ENCODE assay signal across 17 cellular contexts in genomic region chr1:159007734-159008133, GRCh38. TPM values are rescaled to one million over a fixed set of nuclear protein-coding genes. Genes with fewer than 3 reads are reported as not detected.
DNase-seq lines count a peak whose midpoint lies in the region; ATAC-seq, FAIRE-seq and TF ChIP-seq lines count a peak whose summit lies in the region.
"Had no signal": no experiment of that assay in that cellular context is flagged by ENCODE, and none has a peak within 500 bp of the region (broad histone marks: within the 10 kb centered on the region; RNA-seq: fewer than 3 reads in every experiment).

No MANE protein-coding gene starts in this region.

- intact Hi-C loops in testis (cut with DNase I; ENCODE audit: low total_unique reads): no loop called here

- DNase-seq in activated CD8-positive, alpha-beta memory T cell treated with anti-CD3 and anti-CD28 coated beads, Interleukin-2, amount 10 ng/mL, durations not matched to agents 7 days and 5 days: no peak
- no peak for DNase-seq in activated CD8-positive, alpha-beta memory T cell treated with anti-CD3 and anti-CD28 coated beads, Interleukin-2, amount 50 U/mL, for 4 hours
- DNase-seq in NB4 (ENCODE audit: low read depth): peak; percentile 63
- no peak for DNase-seq in activated naive CD4-positive, alpha-beta T cell treated with anti-CD3 and anti-CD28 coated beads, Interleukin-2, amount 50 U/mL, for 72 hours (ENCODE audit: low spot score in 2 of 2)
- no peak for DNase-seq in testis
- no peak for DNase-seq in cerebellum (ENCODE audit: low spot score)
- DNase-seq in RCC 7860 (ENCODE audit: low spot score): no peak
- DNase-seq: activated CD4-positive, alpha-beta T cell treated with anti-CD3 and anti-CD28 coated beads for 1 hour; activated effector memory CD4-positive, alpha-beta T cell treated with anti-CD3 and anti-CD28 coated beads, Interleukin-2, amount 50 U/mL, for 16 hours; DMS 273 treated with DMSO at 0.1 percent for 48 hours; gastrocnemius medialis; mammary epithelial cell; NCI-H1105; stimulated activated naive CD8-positive, alpha-beta T cell treated with anti-CD3 and anti-CD28 coated beads, Interleukin-15, Interleukin-2, amounts not matched to agents 100 U/mL and 50 U/mL, for 24 hours had no signal

- peaks cover 40% of the 10 kb centered on the region for H3K36me3 Mint-ChIP-seq in activated CD8-positive, alpha-beta memory T cell treated with anti-CD3 and anti-CD28 coated beads, Interleukin-2, amount 10 ng/mL, durations not matched to agents 7 days and 5 days
- peaks cover 28 to 63% of the 10 kb centered on the region in 2 donors for H3K36me3 Mint-ChIP-seq in activated naive CD4-positive, alpha-beta T cell treated with anti-CD3 and anti-CD28 coated beads, Interleukin-2, amount 50 U/mL, for 72 hours

- H3K27me3 Mint-ChIP-seq in activated CD8-positive, alpha-beta memory T cell treated with anti-CD3 and anti-CD28 coated beads, Interleukin-2, amount 10 ng/mL, durations not matched to agents 7 days and 5 days: no peaks in the 10 kb centered on the region

- H3K27ac ChIP-seq in skin epidermis (peak overlapping the region in 14 of 21 experiments; percentile 5 to 97 (median 91)), testis (no peak overlapping the region)

- H3K36me3 ChIP-seq in testis (ENCODE audit: low read depth, missing control alignments): no peaks in the 10 kb centered on the region
- H3K36me3 ChIP-seq: gastrocnemius medialis had no signal

- no peaks in the 10 kb centered on the region for H3K27me3 ChIP-seq in testis
- H3K27me3 ChIP-seq: gastrocnemius medialis had no signal

- no peak for ATAC-seq in activated CD8-positive, alpha-beta memory T cell treated with anti-CD3 and anti-CD28 coated beads, Interleukin-2, amount 10 ng/mL, durations not matched to agents 7 days and 5 days
- no peak for ATAC-seq in activated naive CD4-positive, alpha-beta T cell treated with anti-CD3 and anti-CD28 coated beads, Interleukin-2, amount 50 U/mL, for 72 hours
- ATAC-seq: gastrocnemius medialis; sciatic nerve; stimulated activated naive CD8-positive, alpha-beta T cell treated with anti-CD3 and anti-CD28 coated beads, Interleukin-15, Interleukin-2, amounts not matched to agents 100 U/mL and 50 U/mL, for 24 hours had no signal

- no peak for TF ChIP-seq CTCF in NB4 (IDR thresholded peaks at IDR 0.05; ENCODE audit: low read depth, low read length)
- TF ChIP-seq CTCF in testis (IDR thresholded peaks at IDR 0.05): no peak

- H3K4me3 ChIP-seq in NB4 (ENCODE audit: low read depth, low read length): no peak overlapping the region
- no peak overlapping the region for H3K4me3 ChIP-seq in skin epidermis
- H3K4me3 ChIP-seq in testis: no peak overlapping the region
- H3K4me3 ChIP-seq: gastrocnemius medialis had no signal

- peaks cover 33% of the 10 kb centered on the region for H3K4me1 Mint-ChIP-seq in activated CD8-positive, alpha-beta memory T cell treated with anti-CD3 and anti-CD28 coated beads, Interleukin-2, amount 10 ng/mL, durations not matched to agents 7 days and 5 days

- H3K27ac Mint-ChIP-seq in activated CD8-positive, alpha-beta memory T cell treated with anti-CD3 and anti-CD28 coated beads, Interleukin-2, amount 10 ng/mL, durations not matched to agents 7 days and 5 days: peak overlapping the region; percentile 87
- peak overlapping the region; percentile 75 to 100 for H3K27ac Mint-ChIP-seq in activated naive CD4-positive, alpha-beta T cell treated with anti-CD3 and anti-CD28 coated beads, Interleukin-2, amount 50 U/mL, for 72 hours

- no peak overlapping the region for H3K4me3 Mint-ChIP-seq in activated CD8-positive, alpha-beta memory T cell treated with anti-CD3 and anti-CD28 coated beads, Interleukin-2, amount 10 ng/mL, durations not matched to agents 7 days and 5 days

- H3K4me1 ChIP-seq in testis: peaks cover 11% of the 10 kb centered on the region

- TF ChIP-seq POLR2A in NB4 (IDR thresholded peaks at IDR 0.05; ENCODE audit: extremely low read depth, insufficient read length): no peak
- no peak for TF ChIP-seq POLR2A in testis (IDR thresholded peaks at IDR 0.05)

- no peak for FAIRE-seq in RCC 7860 (lab: Jason Lieb, UNC)
- FAIRE-seq: H1 had no signal

- no peaks in the 10 kb centered on the region for H3K9me3 ChIP-seq in testis
- H3K9me3 ChIP-seq: gastrocnemius medialis had no signal

- CTCF ChIA-PET in activated CD8-positive, alpha-beta memory T cell treated with anti-CD3 and anti-CD28 coated beads, Interleukin-2, amount 10 ng/mL, durations not matched to agents 7 days and 5 days (lab: Charles Lee): interaction anchor here (0.7 to 4.1 kb wide), 5 partner anchors 10 to 69 kb away, joined by 3 to 16 read pairs (median 3); partner anchors contain the start of gene AIM2

- H3K9me3 Mint-ChIP-seq in activated CD8-positive, alpha-beta memory T cell treated with anti-CD3 and anti-CD28 coated beads, Interleukin-2, amount 10 ng/mL, durations not matched to agents 7 days and 5 days (ENCODE audit: low read depth): no peaks in the 10 kb centered on the region
- H3K9me3 Mint-ChIP-seq in activated naive CD4-positive, alpha-beta T cell treated with anti-CD3 and anti-CD28 coated beads, Interleukin-2, amount 50 U/mL, for 72 hours: peaks cover 0 to 8% of the 10 kb centered on the region in 2 donors

RNA-seq across cellular contexts. Expression of gene IFI16, which starts 2.0 kb away (rescaled TPM):
- total RNA-seq in activated CD8-positive, alpha-beta memory T cell treated with anti-CD3 and anti-CD28 coated beads, Interleukin-2, amount 10 ng/mL, durations not matched to agents 7 days and 5 days: 100 to 1,000 TPM; 388 to 393 TPM
- total RNA-seq in activated naive CD4-positive, alpha-beta T cell treated with anti-CD3 and anti-CD28 coated beads, Interleukin-2, amount 50 U/mL, for 72 hours: 100 to 1,000 TPM; 226 to 314 TPM
- total RNA-seq in testis: 10 to 100 TPM; 34.3 to 39.8 TPM
- 35.7 TPM for polyA plus RNA-seq in testis (ENCODE audit: insufficient read depth, low read depth, low replicate concordance)
- 13.4 TPM for total RNA-seq in cerebellum

Comparison
In these comparisons a context has a peak if more than half of its experiments do, and no peak if none do; other contexts are left out.
1. H3K27ac ChIP-seq: peak in skin epidermis (14 of 21); none in testis (0 of 2).
2. RNA of gene IFI16, which starts 2.0 kb away (total RNA-seq): 388 to 393 TPM in activated CD8-positive, alpha-beta memory T cell treated with anti-CD3 and anti-CD28 coated beads, Interleukin-2, amount 10 ng/mL, durations not matched to agents 7 days and 5 days and 226 to 314 TPM in activated naive CD4-positive, alpha-beta T cell treated with anti-CD3 and anti-CD28 coated beads, Interleukin-2, amount 50 U/mL, for 72 hours; 34.3 to 39.8 TPM in testis and 13.4 TPM in cerebellum (single experiment); every median in the first group is over 4 times any median in the second.